ENCODE assay signal across 1 cellular context in genomic region chr9:35726876-35727438, GRCh38.
TF ChIP-seq lines count a peak whose summit lies in the region.

No MANE protein-coding gene starts in this region.

TF ChIP-seq in HCT116, 20 proteins besides CTCF, POLR2A, EP300 and RAD21 (continued from another document):
- no peak for TF ChIP-seq SIN3A (IDR thresholded peaks at IDR 0.05; ENCODE audit: low read depth)
- no peak for TF ChIP-seq CEBPB (IDR thresholded peaks at IDR 0.05; ENCODE audit: low read depth)
- no peak for TF ChIP-seq ZBTB33 (IDR thresholded peaks at IDR 0.05; ENCODE audit: extremely low read depth, insufficient replicate concordance, low read length)
- TF ChIP-seq JUND (IDR thresholded peaks at IDR 0.05), result no peak
- TF ChIP-seq EZH2phosphoT487 (IDR thresholded peaks at IDR 0.05; ENCODE audit: borderline replicate concordance), result no peak
- no peak for TF ChIP-seq SP1 (IDR thresholded peaks at IDR 0.05; ENCODE audit: low read depth)
- TF ChIP-seq EGR1 (IDR thresholded peaks at IDR 0.05; ENCODE audit: low read depth), result no peak
- no peak for TF ChIP-seq SRF (IDR thresholded peaks at IDR 0.05; ENCODE audit: low read depth)
